ENCODE assay signal across 8 cellular contexts in the genomic region with DNA sequence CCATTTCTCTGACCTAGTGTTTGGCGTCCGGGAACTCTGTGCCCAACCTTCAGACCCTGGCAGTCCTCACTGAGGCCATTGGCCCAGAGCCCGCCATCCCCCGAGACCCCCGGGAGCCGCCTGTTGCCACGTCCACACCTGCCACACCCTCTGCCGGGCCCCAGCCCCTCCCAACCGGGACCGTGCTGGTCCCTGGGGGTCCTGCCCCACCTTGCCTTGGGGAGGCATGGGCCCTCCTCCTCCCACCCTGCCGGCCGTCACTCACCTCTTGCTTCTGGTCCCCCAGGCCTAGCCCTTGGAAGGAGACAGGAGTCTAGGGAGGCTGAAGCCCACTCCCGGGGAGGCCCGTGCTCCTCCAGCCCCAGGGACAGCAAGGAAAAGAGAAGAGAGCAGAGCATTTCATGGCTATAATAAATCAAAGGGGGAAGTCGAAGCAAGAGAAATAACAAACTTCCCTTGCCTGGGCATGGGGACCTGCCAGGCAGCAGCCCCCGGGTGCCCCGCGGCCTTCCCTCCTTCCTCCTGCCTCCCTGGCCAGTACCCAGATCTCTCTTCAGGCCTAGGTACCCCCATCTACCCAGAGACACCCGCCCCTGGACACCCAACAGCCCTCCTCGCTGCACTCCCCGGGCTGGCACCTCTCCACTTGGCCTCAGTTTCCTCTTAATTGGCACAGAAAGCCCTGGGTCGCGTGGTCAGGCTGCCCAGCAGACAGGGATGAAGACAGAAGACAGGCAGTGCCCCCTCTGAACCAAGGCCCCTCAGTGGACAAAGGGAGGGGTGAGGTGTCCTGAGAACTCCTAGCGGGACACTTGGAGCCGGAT. TPM values are rescaled to one million over a fixed set of nuclear protein-coding genes. Genes with fewer than 3 reads are reported as not detected.
DNase-seq lines count a peak whose midpoint lies in the region; ATAC-seq and TF ChIP-seq lines count a peak whose summit lies in the region.
"Had no signal": no experiment of that assay in that cellular context is flagged by ENCODE, and none has a peak within 500 bp of the region (broad histone marks: within the 10 kb centered on the region; RNA-seq: fewer than 3 reads in every experiment).

No MANE protein-coding gene starts in this region.

- H3K27me3 ChIP-seq in esophagus (ENCODE audit: control insufficient read depth in 1 of 2, insufficient read depth in 2 of 2, low read length in 2 of 2) (no peaks in the 10 kb centered on the region), thoracic aorta (replicated peaks; ENCODE audit: insufficient read depth) (no peaks in the 10 kb centered on the region)

- H3K4me3 Mint-ChIP-seq in activated CD4-positive, alpha-beta T cell treated with anti-CD3 and anti-CD28 coated beads, Interleukin-2, amount 10 ng/mL, durations not matched to agents 24 days and 14 days = peak overlapping the region; percentile 55

- no peaks in the 10 kb centered on the region for H3K9me3 Mint-ChIP-seq in activated CD4-positive, alpha-beta T cell treated with anti-CD3 and anti-CD28 coated beads, Interleukin-2, amount 10 ng/mL, durations not matched to agents 24 days and 14 days

- H3K36me3 Mint-ChIP-seq in activated CD4-positive, alpha-beta T cell treated with anti-CD3 and anti-CD28 coated beads, Interleukin-2, amount 10 ng/mL, durations not matched to agents 24 days and 14 days (ENCODE audit: low read depth) = no peaks in the 10 kb centered on the region

- 75 to 81% methylated on average over 24 to 25 of the region's 25 CpGs for WGBS in esophagus, 2 donors

- H3K36me3 ChIP-seq in esophagus (ENCODE audit: control insufficient read depth in 2 of 2, insufficient read depth in 2 of 2, low read length in 1 of 2) (no peaks in the 10 kb centered on the region), thoracic aorta (no peaks in the 10 kb centered on the region)

- no peak for TF ChIP-seq CTCF in thoracic aorta (IDR thresholded peaks at IDR 0.05)

- no peaks in the 10 kb centered on the region for H3K9me3 ChIP-seq in esophagus (ENCODE audit: control insufficient read depth in 2 of 2, insufficient read depth in 1 of 2, low read depth in 1 of 2, low read length in 1 of 2)
- no peaks in the 10 kb centered on the region for H3K9me3 ChIP-seq in thoracic aorta

- H3K27me3 Mint-ChIP-seq in activated CD4-positive, alpha-beta T cell treated with anti-CD3 and anti-CD28 coated beads, Interleukin-2, amount 10 ng/mL, durations not matched to agents 24 days and 14 days = no peaks in the 10 kb centered on the region

- intact Hi-C loops in activated CD4-positive, alpha-beta T cell treated with anti-CD3 and anti-CD28 coated beads, Interleukin-2, amount 10 ng/mL, durations not matched to agents 24 days and 14 days (cut with micrococcal nuclease) = loop anchor here (2.0 kb wide), 1 partner anchor 21 kb away; no protein-coding TSS in a partner anchor

- H3K27ac Mint-ChIP-seq in activated CD4-positive, alpha-beta T cell treated with anti-CD3 and anti-CD28 coated beads, Interleukin-2, amount 10 ng/mL, durations not matched to agents 24 days and 14 days = peak overlapping the region; percentile 93

- peaks cover 21% of the 10 kb centered on the region for H3K4me1 Mint-ChIP-seq in activated CD4-positive, alpha-beta T cell treated with anti-CD3 and anti-CD28 coated beads, Interleukin-2, amount 10 ng/mL, durations not matched to agents 24 days and 14 days

- no peak overlapping the region for H3K4me3 ChIP-seq in esophagus (ENCODE audit: low read depth in 1 of 2, low read length in 2 of 2)
- peak overlapping the region; percentile 46 for H3K4me3 ChIP-seq in thoracic aorta

- H3K4me1 ChIP-seq in esophagus (ENCODE audit: control insufficient read depth in 2 of 2, insufficient read depth in 2 of 2, low read length in 1 of 2) = peaks cover 0 to 14% of the 10 kb centered on the region in 2 donors
- H3K4me1 ChIP-seq in thoracic aorta (ENCODE audit: control insufficient read depth in 1 of 2, low read depth in 2 of 2) = peaks cover 5 to 8% of the 10 kb centered on the region in 2 donors

- DNase-seq in activated CD4-positive, alpha-beta T cell treated with anti-CD3 and anti-CD28 coated beads, Interleukin-2, amount 10 ng/mL, durations not matched to agents 24 days and 14 days = no peak
- DNase-seq in activated CD4-positive, alpha-beta T cell treated with anti-CD3 and anti-CD28 coated beads, Interleukin-2, amount 50 U/mL, for 4 hours = no peak
- DNase-seq in thoracic aorta (ENCODE audit: low spot score) (no peak), T1000 (lab: John Stamatoyannopoulos, UW) (no peak)
- DNase-seq: ACHN, NCI-H1436 had no signal

- ATAC-seq in thoracic aorta (ENCODE audit: insufficient number of reproducible peaks, low FRiP score, low read depth) (no peak), HG02623 (IDR thresholded peaks at IDR 0.05; ENCODE audit: unreplicated experiment) (no peak)

- H3K27ac ChIP-seq in esophagus (ENCODE audit: low read depth in 2 of 2, low read length in 1 of 2) = peak overlapping the region; percentile 56 to 78
- H3K27ac ChIP-seq in thoracic aorta = peak overlapping the region; percentile 43 to 71

RNA-seq across cellular contexts. Expression of gene SLC39A13, which starts 13.0 kb away (rescaled TPM):
- total RNA-seq in activated CD4-positive, alpha-beta T cell treated with anti-CD3 and anti-CD28 coated beads, Interleukin-2, amount 10 ng/mL, durations not matched to agents 24 days and 14 days = 13.2 and 13.3 TPM in 2 replicates
- polyA plus RNA-seq in esophagus = 10 to 100 TPM; 14.3 to 21.1 TPM
- 100 to 1,000 TPM in 1 of 2 donors, 10 to 100 TPM in 1; 97.7 to 163 TPM for total RNA-seq in thoracic aorta

RNA-seq across cellular contexts. Expression of gene SPI1, which starts 17.1 kb away (rescaled TPM):
- total RNA-seq in activated CD4-positive, alpha-beta T cell treated with anti-CD3 and anti-CD28 coated beads, Interleukin-2, amount 10 ng/mL, durations not matched to agents 24 days and 14 days = not detected in 2 replicates
- 1 to 10 TPM; 3.9 to 6.8 TPM for polyA plus RNA-seq in esophagus
- 10 to 100 TPM; 35.0 to 44.4 TPM for total RNA-seq in thoracic aorta

RNA-seq across cellular contexts. Expression of gene PSMC3, which starts 30.8 kb away (rescaled TPM):
- total RNA-seq in activated CD4-positive, alpha-beta T cell treated with anti-CD3 and anti-CD28 coated beads, Interleukin-2, amount 10 ng/mL, durations not matched to agents 24 days and 14 days = 230 and 234 TPM in 2 replicates
- polyA plus RNA-seq in esophagus = 100 to 1,000 TPM in 1 of 2 donors, 10 to 100 TPM in 1; 90.3 to 137 TPM
- 100 to 1,000 TPM; 122 to 160 TPM for total RNA-seq in thoracic aorta

RNA-seq across cellular contexts. Expression of gene MYBPC3, which starts 42.9 kb away (rescaled TPM):
- total RNA-seq in activated CD4-positive, alpha-beta T cell treated with anti-CD3 and anti-CD28 coated beads, Interleukin-2, amount 10 ng/mL, durations not matched to agents 24 days and 14 days = not detected in 2 replicates
- under 1 TPM; 0.04 to 0.08 TPM for polyA plus RNA-seq in esophagus
- not detected for total RNA-seq in thoracic aorta

RNA-seq across cellular contexts. Expression of gene RAPSN, which starts 53.5 kb away (rescaled TPM):
- total RNA-seq in activated CD4-positive, alpha-beta T cell treated with anti-CD3 and anti-CD28 coated beads, Interleukin-2, amount 10 ng/mL, durations not matched to agents 24 days and 14 days = 0.42 and 1.0 TPM in 2 replicates
- under 1 TPM; 0.13 to 0.16 TPM for polyA plus RNA-seq in esophagus
- total RNA-seq in thoracic aorta = under 1 TPM in 1 of 2 donors, not detected in 1; 0.41 TPM

Comparison
In these comparisons a context has a peak if more than half of its experiments do, and no peak if none do; other contexts are left out.
1. RNA of gene SPI1, which starts 17.1 kb away (total RNA-seq): 35.0 to 44.4 TPM in thoracic aorta; not detected in activated CD4-positive, alpha-beta T cell treated with anti-CD3 and anti-CD28 coated beads, Interleukin-2, amount 10 ng/mL, durations not matched to agents 24 days and 14 days; every median in the first group is over 10 times any median in the second.